In the genomic region with DNA sequence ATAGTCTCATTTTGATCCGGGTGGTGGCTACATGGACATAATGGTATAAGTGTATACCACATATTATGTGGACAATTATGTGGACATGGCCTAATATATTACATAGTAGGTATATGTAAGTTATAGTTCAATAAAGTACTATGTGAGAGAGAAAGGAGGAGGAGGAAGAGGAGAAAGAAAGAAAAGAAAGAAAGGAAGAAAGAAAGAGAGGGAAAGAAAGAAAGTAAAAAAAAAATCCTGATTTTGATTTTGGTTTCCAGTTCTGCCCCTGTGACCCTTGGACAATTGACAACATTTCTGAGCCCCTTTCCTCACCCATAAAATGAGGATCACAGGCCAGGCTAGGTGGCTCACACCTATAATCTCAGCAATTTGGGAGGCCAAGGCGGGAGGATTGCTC, we compare ENCODE assay signal across 19 cellular contexts. TPM values are rescaled to one million over a fixed set of nuclear protein-coding genes. Genes with fewer than 3 reads are reported as not detected.
DNase-seq lines count a peak whose midpoint lies in the region; ATAC-seq, FAIRE-seq and TF ChIP-seq lines count a peak whose summit lies in the region.
"Had no signal": no experiment of that assay in that cellular context is flagged by ENCODE, and none has a peak within 500 bp of the region (broad histone marks: within the 10 kb centered on the region; RNA-seq: fewer than 3 reads in every experiment).

No MANE protein-coding gene starts in this region.

- peak overlapping the region; percentile 73 to 96 (median 88) for H3K4me2 ChIP-seq in BLaER1 treated with 17β-estradiol and CSF1 and Interleukin-3, amounts not matched to agents 10 nM and 100 nM
- H3K4me2 ChIP-seq in HCT116 (ENCODE audit: low read length) (no peak overlapping the region), GM12878 (ENCODE audit: control insufficient read depth, insufficient read depth) (no peak overlapping the region)

- SMC1A ChIA-PET in GM12878 (lab: Charles Lee; ENCODE audit: uncharacterized antibody, unreplicated experiment), result interaction anchor here (0.8 to 5.9 kb wide), 9 partner anchors 15 to 127 kb away, joined by 4 to 47 read pairs (median 7); no protein-coding TSS in a partner anchor

- TF ChIP-seq RAD21 in HCT116 (IDR thresholded peaks at IDR 0.05; ENCODE audit: low read depth), result no peak
- no peak for TF ChIP-seq RAD21 in GM12878 (IDR thresholded peaks at IDR 0.05; ENCODE audit: insufficient read depth, low read depth, low read length)

- TF ChIP-seq EP300 in GM12878 (IDR thresholded peaks at IDR 0.05; ENCODE audit: borderline replicate concordance in 1 of 2, control insufficient read depth in 1 of 2, low read depth in 2 of 2, low read length in 2 of 2), result no peak

- H3K4me1 ChIP-seq in BLaER1 treated with 17β-estradiol and CSF1 and Interleukin-3, amounts not matched to agents 10 nM and 100 nM, result peaks cover 65 to 79% (median 76%) of the 10 kb centered on the region in 10 experiments
- H3K4me1 ChIP-seq in HCT116 (ENCODE audit: control insufficient read depth in 1 of 2, insufficient read depth in 2 of 2, low read length in 2 of 2), result peaks cover 15 to 31% of the 10 kb centered on the region in 2 experiments
- H3K4me1 ChIP-seq in GM12878 (ENCODE audit: control insufficient read depth, insufficient read depth, low read length), result peaks cover 48% of the 10 kb centered on the region
- H3K4me1 ChIP-seq in left ventricle myocardium inferior, result peaks cover 16% of the 10 kb centered on the region
- H3K4me1 ChIP-seq in prostate gland (replicated peaks), result no peaks in the 10 kb centered on the region

- H3K9me3 Mint-ChIP-seq in natural killer cell treated with Interleukin-12 subunit alpha and Interleukin-12 subunit beta and Interleukin-15 and Interleukin-18, amount 100 ng/mL, for 72 hours, result no peaks in the 10 kb centered on the region
- H3K9me3 Mint-ChIP-seq: activated T-helper 1 cell treated with anti-CD3 and anti-CD28 coated beads, Interleukin-12 subunit alpha, Interleukin-12 subunit beta, Interleukin-2, Interleukin-4 antibody, amounts not matched to agents 30 ng/mL and 10 ng/mL and 1 ng/mL, durations not matched to agents 14 hours and 24 hours and 36 hours had no signal

- no peak for FAIRE-seq in GM12878 (lab: Jason Lieb, UNC)
- FAIRE-seq: HepG2 had no signal

- POLR2A ChIA-PET in HCT116 (lab: Charles Lee), result interaction anchor here (0.8 to 2.8 kb wide), 2 partner anchors 42 to 68 kb away, joined by 4 to 14 read pairs; partner anchors contain the start of gene VCL
- POLR2A ChIA-PET in GM12878 (lab: Charles Lee), result interaction anchor here (1.5 kb wide), 1 partner anchor 39 kb away, joined by 6 read pairs; no protein-coding TSS in a partner anchor

- no peaks in the 10 kb centered on the region; a peak in 2 of 22 replicates for H3K27me3 ChIP-seq in BLaER1 treated with 17β-estradiol and CSF1 and Interleukin-3, amounts not matched to agents 10 nM and 100 nM
- H3K27me3 ChIP-seq in HCT116 (ENCODE audit: insufficient read depth, low read length) (no peaks in the 10 kb centered on the region), GM12878 (replicated peaks in 1 of 2; ENCODE audit: control insufficient read depth in 2 of 2, insufficient read depth in 2 of 2, low read length in 1 of 2) (no peaks in the 10 kb centered on the region), left ventricle myocardium inferior (ENCODE audit: low read depth) (no peaks in the 10 kb centered on the region), prostate gland (replicated peaks; ENCODE audit: insufficient read depth) (no peaks in the 10 kb centered on the region)

- in situ Hi-C loops in GM12878 (cut with MboI), result no loop called here

- TF ChIP-seq POLR2A in HCT116 (IDR thresholded peaks at IDR 0.05; ENCODE audit: borderline replicate concordance, extremely low read depth, insufficient read depth, insufficient read length) (no peak), GM12878 (IDR thresholded peaks at IDR 0.05; ENCODE audit: low read depth, low read length) (no peak), prostate gland (IDR thresholded peaks at IDR 0.05) (no peak)

- CTCF ChIA-PET in HCT116 (lab: Charles Lee) (interaction anchor here (0.9 to 2.5 kb wide), 5 partner anchors 15 to 140 kb away, joined by 3 to 25 read pairs (median 5); no protein-coding TSS in a partner anchor), GM12878 (lab: Yijun Ruan, JAX) (interaction anchor here (0.7 to 5.7 kb wide), 14 partner anchors 8 to 147 kb away, joined by 3 to 92 read pairs (median 7); no protein-coding TSS in a partner anchor)

- H3K36me3 ChIP-seq in BLaER1 treated with 17β-estradiol and CSF1 and Interleukin-3, amounts not matched to agents 10 nM and 100 nM, result no peaks in the 10 kb centered on the region
- H3K36me3 ChIP-seq in HCT116 (ENCODE audit: control insufficient read depth in 1 of 2, insufficient read depth in 2 of 2, low read length in 2 of 2) (no peaks in the 10 kb centered on the region), GM12878 (ENCODE audit: control insufficient read depth in 2 of 2, insufficient read depth in 2 of 2, low read length in 1 of 2) (no peaks in the 10 kb centered on the region), left ventricle myocardium inferior (no peaks in the 10 kb centered on the region), prostate gland (no peaks in the 10 kb centered on the region)

- H3K9me2 ChIP-seq in HCT116 (ENCODE audit: insufficient read depth), result no peaks in the 10 kb centered on the region

- peak overlapping the region; percentile 57 to 90 (median 83); a peak in 21 of 22 replicates for H3K27ac ChIP-seq in BLaER1 treated with 17β-estradiol and CSF1 and Interleukin-3, amounts not matched to agents 10 nM and 100 nM
- H3K27ac ChIP-seq in HCT116 (ENCODE audit: low read depth, low read length), result 0 out of 2 replicates have a peak overlapping the region, but pooled peaks have one; percentile 44
- H3K27ac ChIP-seq in GM12878 (ENCODE audit: control insufficient read depth, insufficient read depth), result peak overlapping the region; percentile 80
- no peak overlapping the region for H3K27ac ChIP-seq in left ventricle myocardium inferior (replicated peaks)
- H3K27ac ChIP-seq in prostate gland, result no peak overlapping the region

- RAD21 ChIA-PET in HCT116 (lab: Charles Lee; ENCODE audit: low non-redundant PET in 1 of 2, low total read pairs in 2 of 2, uncharacterized antibody in 2 of 2, unreplicated experiment in 2 of 2), result no interaction called here
- RAD21 ChIA-PET in GM12878 (lab: Charles Lee; ENCODE audit: unreplicated experiment), result interaction anchor here (1.3 to 4.2 kb wide), 7 partner anchors 24 to 112 kb away, joined by 3 to 43 read pairs (median 6); partner anchors contain the start of gene VCL

- BruUV-seq in HCT116 (replicated peaks; lab: Mats Ljungman, UMichigan) (no TSS peak), GM12878 (replicated peaks; lab: Mats Ljungman, UMichigan) (no TSS peak)

- H4K20me1 ChIP-seq in BLaER1 treated with 17β-estradiol and CSF1 and Interleukin-3, amounts not matched to agents 10 nM and 100 nM, result peaks cover 0 to 6% (median 0%) of the 10 kb centered on the region in 11 experiments; a peak in 2 of 22 replicates
- H4K20me1 ChIP-seq in HCT116 (ENCODE audit: insufficient read depth), result no peaks in the 10 kb centered on the region
- H4K20me1 ChIP-seq in GM12878 (ENCODE audit: control insufficient read depth, insufficient read depth), result no peaks in the 10 kb centered on the region

- ATAC-seq in HCT116, result no peak
- no peak for ATAC-seq in GM12878
- no peak for ATAC-seq in natural killer cell treated with Interleukin-12 subunit alpha and Interleukin-12 subunit beta and Interleukin-15 and Interleukin-18, amount 100 ng/mL, for 72 hours

- no peaks in the 10 kb centered on the region for H3K36me3 Mint-ChIP-seq in natural killer cell treated with Interleukin-12 subunit alpha and Interleukin-12 subunit beta and Interleukin-15 and Interleukin-18, amount 100 ng/mL, for 72 hours

- DNase-seq in HCT116 (ENCODE audit: low read depth, low spot score) (no peak), GM12878 (ENCODE audit: low read depth, low spot score) (no peak), H4 (ENCODE audit: low spot score) (no peak), COR-L47 (lab: John Stamatoyannopoulos, UW) (no peak), left ventricle myocardium inferior (no peak), prostate gland (ENCODE audit: low spot score) (no peak)
- DNase-seq in natural killer cell treated with Interleukin-12 subunit alpha and Interleukin-12 subunit beta and Interleukin-15 and Interleukin-18, amount 100 ng/mL, for 72 hours (ENCODE audit: low spot score), result no peak
- DNase-seq: activated CD4-positive, alpha-beta T cell treated with anti-CD3 and anti-CD28 coated beads, Interleukin-2, amount 50 U/mL, for 4 hours; cerebellar nuclear complex; DMS153; islet precursor cell; mesendoderm; NCI-H187 treated with DMSO at 0.1 percent for 48 hours; NCI-H446 treated with DMSO at 0.1 percent for 48 hours; nucleus accumbens; stimulated activated CD4-positive, alpha-beta T cell treated with anti-CD3 and anti-CD28 coated beads, Interleukin-4, amount 100 ng/mL, for 1 hour had no signal

- no peaks in the 10 kb centered on the region for H3K27me3 Mint-ChIP-seq in natural killer cell treated with Interleukin-12 subunit alpha and Interleukin-12 subunit beta and Interleukin-15 and Interleukin-18, amount 100 ng/mL, for 72 hours

- intact Hi-C loops in HCT116 (cut with micrococcal nuclease), result no loop called here
- intact Hi-C loops in GM12878 (cut with micrococcal nuclease; ENCODE audit: unreplicated experiment), result loop anchor here (2.0 to 5.0 kb wide), 4 partner anchors 42 to 142 kb away; partner anchors contain the start of gene VCL
- intact Hi-C loops in left ventricle myocardium inferior (cut with micrococcal nuclease), result no loop called here
- intact Hi-C loops in prostate gland (cut with DNase I), result no loop called here

- TF ChIP-seq CTCF in HCT116 (IDR thresholded peaks at IDR 0.05 in 2 of 3, conservative IDR thresholded peaks at IDR 0.05 in 1 of 3; ENCODE audit: borderline replicate concordance in 1 of 3, insufficient read depth in 1 of 3, low read depth in 2 of 3, low read length in 2 of 3), result no peak
- TF ChIP-seq CTCF in GM12878 (IDR thresholded peaks at IDR 0.05 in 2 of 3, conservative IDR thresholded peaks at IDR 0.05 in 1 of 3; ENCODE audit: control insufficient read depth in 2 of 3, extremely low read depth in 1 of 3, insufficient read depth in 1 of 3, low read depth in 3 of 3, low read length in 3 of 3), result no peak
- no peak for TF ChIP-seq CTCF in left ventricle myocardium inferior (IDR thresholded peaks at IDR 0.05; ENCODE audit: borderline replicate concordance)
- no peak for TF ChIP-seq CTCF in prostate gland (IDR thresholded peaks at IDR 0.05)

- 97% methylated on average over 2 of the region's 2 CpGs for WGBS in GM12878 (ENCODE audit: insufficient coverage, insufficient replicate concordance, low lambda C conversion rate, missing lambda C conversion rate)
- 95% methylated on average over 2 of the region's 2 CpGs for WGBS in prostate gland

- H3K79me2 ChIP-seq in HCT116 (ENCODE audit: insufficient read depth, low read length) (no peaks in the 10 kb centered on the region), GM12878 (ENCODE audit: control insufficient read depth, insufficient read depth, low read length) (no peaks in the 10 kb centered on the region)

- peak overlapping the region; percentile 53 to 80 (median 73); a peak in 20 of 22 replicates for H3K9ac ChIP-seq in BLaER1 treated with 17β-estradiol and CSF1 and Interleukin-3, amounts not matched to agents 10 nM and 100 nM
- no peak overlapping the region for H3K9ac ChIP-seq in HCT116 (ENCODE audit: low read length)
- H3K9ac ChIP-seq in GM12878 (ENCODE audit: control insufficient read depth, insufficient read depth, low read length), result no peak overlapping the region

- H2AFZ ChIP-seq in HCT116 (ENCODE audit: low read depth, low read length, poor library complexity, severe bottlenecking) (no peak overlapping the region), GM12878 (ENCODE audit: control insufficient read depth, low read depth, low read length) (no peak overlapping the region)

- H3K4me3 ChIP-seq in BLaER1 treated with 17β-estradiol and CSF1 and Interleukin-3, amounts not matched to agents 10 nM and 100 nM, result peak overlapping the region in 8 of 10 experiments; percentile 18 to 52 (median 37); a peak in 7 of 20 replicates
- H3K4me3 ChIP-seq in HCT116 (replicated peaks in 1 of 2; ENCODE audit: low read depth in 1 of 2, low read length in 2 of 2) (no peak overlapping the region), GM12878 (no peak overlapping the region), left ventricle myocardium inferior (no peak overlapping the region), prostate gland (no peak overlapping the region)

- H3K27ac Mint-ChIP-seq in natural killer cell treated with Interleukin-12 subunit alpha and Interleukin-12 subunit beta and Interleukin-15 and Interleukin-18, amount 100 ng/mL, for 72 hours, result peak overlapping the region; percentile 24 to 73

- H3K9me3 ChIP-seq in BLaER1 treated with 17β-estradiol and CSF1 and Interleukin-3, amounts not matched to agents 10 nM and 100 nM (replicated peaks in 1 of 11), result no peaks in the 10 kb centered on the region
- no peaks in the 10 kb centered on the region for H3K9me3 ChIP-seq in HCT116 (ENCODE audit: control insufficient read depth in 1 of 2, insufficient read depth in 1 of 2, low read depth in 1 of 2, low read length in 2 of 2)
- no peaks in the 10 kb centered on the region for H3K9me3 ChIP-seq in GM12878 (replicated peaks; ENCODE audit: control insufficient read depth, insufficient read depth, low read length)
- no peaks in the 10 kb centered on the region for H3K9me3 ChIP-seq in left ventricle myocardium inferior (replicated peaks)
- H3K9me3 ChIP-seq in prostate gland, result no peaks in the 10 kb centered on the region

- peaks cover 50 to 52% of the 10 kb centered on the region in 2 donors for H3K4me1 Mint-ChIP-seq in natural killer cell treated with Interleukin-12 subunit alpha and Interleukin-12 subunit beta and Interleukin-15 and Interleukin-18, amount 100 ng/mL, for 72 hours (ENCODE audit: low read depth in 2 of 2)

- peak overlapping the region; percentile 47 for H3K4me3 Mint-ChIP-seq in natural killer cell treated with Interleukin-12 subunit alpha and Interleukin-12 subunit beta and Interleukin-15 and Interleukin-18, amount 100 ng/mL, for 72 hours

RNA-seq across cellular contexts. Expression of gene VCL, which starts 42.2 kb away (rescaled TPM):
- total RNA-seq in HCT116 (2021; ENCODE audit: unreplicated experiment), result 106 TPM
- 42.1 and 51.9 TPM in 2 replicates for polyA plus RNA-seq in HCT116 (2012)
- 9.7 and 9.8 TPM in 2 replicates for total RNA-seq in GM12878 (2013; cell fraction: nucleolus; rRNA removed)
- 22.5 and 23.6 TPM in 2 replicates for total RNA-seq in GM12878 (2014; rRNA removed)
- 22.8 and 24.4 TPM in 2 replicates for total RNA-seq in GM12878 (2014; rRNA removed; fragmentation: Illumina TruSeq; extraction: Trizol)
- total RNA-seq in GM12878 (2021), result 49.3 and 54.6 TPM in 2 replicates
- 5.7 TPM for polyA plus RNA-seq in GM12878 (2011; ENCODE audit: low read depth)
- 10.7 and 13.8 TPM in 2 replicates for polyA plus RNA-seq in GM12878 (2011; rRNA removed)
- polyA plus RNA-seq in GM12878 (2011; cell fraction: cytosol; rRNA removed), result 9.2 and 9.9 TPM in 2 replicates
- polyA plus RNA-seq in GM12878 (2011; cell fraction: nucleus; rRNA removed), result 21.7 and 22.7 TPM in 2 replicates
- polyA plus RNA-seq in GM12878 (2012), result 6.3 and 7.6 TPM in 2 replicates
- 28.8 and 29.0 TPM in 2 replicates for polyA plus RNA-seq in GM12878 (2014; fragmentation: Illumina TruSeq; extraction: Trizol)
- polyA plus RNA-seq in GM12878 (2014; fragmentation: Nextera tagmentation; extraction: Ambion mirVana), result 1 to 10 TPM; 6.7 to 9.2 TPM
- polyA plus RNA-seq in GM12878 (2014; rRNA removed), result 24.3 and 25.1 TPM in 2 replicates
- polyA plus RNA-seq in GM12878 (2016; fragmentation: Nextera tagmentation; extraction: Ambion mirVana), result 10 to 100 TPM; 38.4 to 39.0 TPM
- polyA minus RNA-seq in GM12878 (2011; rRNA and poly(A)+ RNA removed), result 12.9 and 16.5 TPM in 2 replicates
- 5.3 and 8.6 TPM in 2 replicates for polyA minus RNA-seq in GM12878 (2011; cell fraction: cytosol; rRNA and poly(A)+ RNA removed)
- 12.9 and 17.8 TPM in 2 replicates for polyA minus RNA-seq in GM12878 (2011; cell fraction: nucleus; rRNA and poly(A)+ RNA removed)
- total RNA-seq in natural killer cell treated with Interleukin-12 subunit alpha and Interleukin-12 subunit beta and Interleukin-15 and Interleukin-18, amount 100 ng/mL, for 72 hours, result 10 to 100 TPM; 42.1 to 51.4 TPM
- total RNA-seq in H4 (2014; rRNA removed; shearing (Covaris generic)), result 47.1 and 53.0 TPM in 2 replicates
- total RNA-seq in left ventricle myocardium inferior, result 227 TPM
- total RNA-seq in prostate gland, result 100 to 1,000 TPM in 1 of 2 donors, 10 to 100 TPM in 1; 97.2 to 285 TPM

RNA-seq across cellular contexts. Expression of gene PLAU, which starts 44.8 kb away (rescaled TPM):
- total RNA-seq in HCT116 (2021; ENCODE audit: unreplicated experiment), result 60.3 TPM
- 103 and 107 TPM in 2 replicates for polyA plus RNA-seq in HCT116 (2012)
- 11.2 and 14.9 TPM in 2 replicates for total RNA-seq in GM12878 (2013; cell fraction: nucleolus; rRNA removed)
- 11.2 and 11.9 TPM in 2 replicates for total RNA-seq in GM12878 (2014; rRNA removed)
- total RNA-seq in GM12878 (2014; rRNA removed; fragmentation: Illumina TruSeq; extraction: Trizol), result 9.3 and 16.0 TPM in 2 replicates
- 15.2 and 17.1 TPM in 2 replicates for total RNA-seq in GM12878 (2021)
- polyA plus RNA-seq in GM12878 (2011; ENCODE audit: low read depth), result 0.20 TPM
- polyA plus RNA-seq in GM12878 (2011; rRNA removed), result 2.0 and 2.5 TPM in 2 replicates
- 3.2 and 4.3 TPM in 2 replicates for polyA plus RNA-seq in GM12878 (2011; cell fraction: cytosol; rRNA removed)
- 5.4 and 7.6 TPM in 2 replicates for polyA plus RNA-seq in GM12878 (2011; cell fraction: nucleus; rRNA removed)
- polyA plus RNA-seq in GM12878 (2012), result 0.54 and 1.2 TPM in 2 replicates
- 10.4 and 12.8 TPM in 2 replicates for polyA plus RNA-seq in GM12878 (2014; fragmentation: Illumina TruSeq; extraction: Trizol)
- 1 to 10 TPM; 5.7 to 8.0 TPM for polyA plus RNA-seq in GM12878 (2014; fragmentation: Nextera tagmentation; extraction: Ambion mirVana)
- 11.1 and 12.2 TPM in 2 replicates for polyA plus RNA-seq in GM12878 (2014; rRNA removed)
- 10 to 100 TPM; 16.9 to 20.9 TPM for polyA plus RNA-seq in GM12878 (2016; fragmentation: Nextera tagmentation; extraction: Ambion mirVana)
- 2.0 and 2.3 TPM in 2 replicates for polyA minus RNA-seq in GM12878 (2011; rRNA and poly(A)+ RNA removed)
- 0.62 and 1.2 TPM in 2 replicates for polyA minus RNA-seq in GM12878 (2011; cell fraction: cytosol; rRNA and poly(A)+ RNA removed)
- 1.1 and 1.2 TPM in 2 replicates for polyA minus RNA-seq in GM12878 (2011; cell fraction: nucleus; rRNA and poly(A)+ RNA removed)
- not detected for total RNA-seq in natural killer cell treated with Interleukin-12 subunit alpha and Interleukin-12 subunit beta and Interleukin-15 and Interleukin-18, amount 100 ng/mL, for 72 hours
- 149 and 153 TPM in 2 replicates for total RNA-seq in H4 (2014; rRNA removed; shearing (Covaris generic))
- total RNA-seq in left ventricle myocardium inferior, result 4.9 TPM
- total RNA-seq in prostate gland, result 10 to 100 TPM in 1 of 2 donors, 1 to 10 TPM in 1; 7.1 to 11.0 TPM

Comparison
In these comparisons a context has a peak if more than half of its experiments do, and no peak if none do; other contexts are left out.
1. H3K27ac ChIP-seq: peak in BLaER1 treated with 17β-estradiol and CSF1 and Interleukin-3, amounts not matched to agents 10 nM and 100 nM (11 of 11), HCT116 (single experiment) and GM12878 (single experiment); none in left ventricle myocardium inferior (single experiment) and prostate gland (0 of 2).
2. H3K4me2 ChIP-seq: peak in BLaER1 treated with 17β-estradiol and CSF1 and Interleukin-3, amounts not matched to agents 10 nM and 100 nM (11 of 11); none in HCT116 (single experiment) and GM12878 (single experiment).
3. H3K4me3 ChIP-seq: peak in BLaER1 treated with 17β-estradiol and CSF1 and Interleukin-3, amounts not matched to agents 10 nM and 100 nM (8 of 10); none in HCT116 (0 of 2), GM12878 (single experiment), left ventricle myocardium inferior (single experiment) and prostate gland (0 of 2).
4. H3K9ac ChIP-seq: peak in BLaER1 treated with 17β-estradiol and CSF1 and Interleukin-3, amounts not matched to agents 10 nM and 100 nM (11 of 11); none in HCT116 (single experiment) and GM12878 (single experiment).